Comparison of ENCODE assay signal across 1 cellular context in the genomic region with DNA sequence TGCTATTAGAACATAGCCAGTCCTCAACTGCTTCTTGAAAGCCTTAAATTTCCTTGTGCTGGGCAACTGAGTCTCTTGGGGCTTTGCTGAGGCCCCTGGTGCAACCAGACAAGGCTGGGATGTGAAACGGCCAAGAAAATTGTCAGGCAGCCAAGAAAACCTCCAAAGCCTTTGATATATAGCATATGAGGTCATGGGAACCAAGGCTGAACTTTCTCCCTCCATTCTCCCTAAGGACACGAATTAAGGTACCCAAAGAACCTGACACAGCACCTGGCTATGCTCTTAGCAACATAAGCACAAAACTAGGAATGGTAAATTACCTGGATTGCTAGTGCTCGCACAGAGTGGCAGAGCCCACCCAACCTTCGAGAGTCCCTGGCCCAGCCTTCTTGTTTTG.
A peak's percentile ranks its signal among the peaks of the same experiment; 100 is the strongest.
TF ChIP-seq lines count a peak whose summit lies in the region.

No MANE protein-coding gene starts in this region.

TF ChIP-seq in Ishikawa, 13 proteins besides CTCF, POLR2A, EP300 and RAD21:
- TF ChIP-seq, protein P1, sequence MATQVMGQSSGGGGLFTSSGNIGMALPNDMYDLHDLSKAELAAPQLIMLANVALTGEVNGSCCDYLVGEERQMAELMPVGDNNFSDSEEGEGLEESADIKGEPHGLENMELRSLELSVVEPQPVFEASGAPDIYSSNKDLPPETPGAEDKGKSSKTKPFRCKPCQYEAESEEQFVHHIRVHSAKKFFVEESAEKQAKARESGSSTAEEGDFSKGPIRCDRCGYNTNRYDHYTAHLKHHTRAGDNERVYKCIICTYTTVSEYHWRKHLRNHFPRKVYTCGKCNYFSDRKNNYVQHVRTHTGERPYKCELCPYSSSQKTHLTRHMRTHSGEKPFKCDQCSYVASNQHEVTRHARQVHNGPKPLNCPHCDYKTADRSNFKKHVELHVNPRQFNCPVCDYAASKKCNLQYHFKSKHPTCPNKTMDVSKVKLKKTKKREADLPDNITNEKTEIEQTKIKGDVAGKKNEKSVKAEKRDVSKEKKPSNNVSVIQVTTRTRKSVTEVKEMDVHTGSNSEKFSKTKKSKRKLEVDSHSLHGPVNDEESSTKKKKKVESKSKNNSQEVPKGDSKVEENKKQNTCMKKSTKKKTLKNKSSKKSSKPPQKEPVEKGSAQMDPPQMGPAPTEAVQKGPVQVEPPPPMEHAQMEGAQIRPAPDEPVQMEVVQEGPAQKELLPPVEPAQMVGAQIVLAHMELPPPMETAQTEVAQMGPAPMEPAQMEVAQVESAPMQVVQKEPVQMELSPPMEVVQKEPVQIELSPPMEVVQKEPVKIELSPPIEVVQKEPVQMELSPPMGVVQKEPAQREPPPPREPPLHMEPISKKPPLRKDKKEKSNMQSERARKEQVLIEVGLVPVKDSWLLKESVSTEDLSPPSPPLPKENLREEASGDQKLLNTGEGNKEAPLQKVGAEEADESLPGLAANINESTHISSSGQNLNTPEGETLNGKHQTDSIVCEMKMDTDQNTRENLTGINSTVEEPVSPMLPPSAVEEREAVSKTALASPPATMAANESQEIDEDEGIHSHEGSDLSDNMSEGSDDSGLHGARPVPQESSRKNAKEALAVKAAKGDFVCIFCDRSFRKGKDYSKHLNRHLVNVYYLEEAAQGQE (IDR thresholded peaks at IDR 0.05; ENCODE audit: low read depth), result no peak
- TF ChIP-seq TCF12 (IDR thresholded peaks at IDR 0.05; ENCODE audit: low read depth) (no peak), NFIC (IDR thresholded peaks at IDR 0.05) (0 out of 2 replicates have a peak, but pooled peaks have one; percentile 51)
